ENCODE assay signal across 8 cellular contexts in the genomic region with DNA sequence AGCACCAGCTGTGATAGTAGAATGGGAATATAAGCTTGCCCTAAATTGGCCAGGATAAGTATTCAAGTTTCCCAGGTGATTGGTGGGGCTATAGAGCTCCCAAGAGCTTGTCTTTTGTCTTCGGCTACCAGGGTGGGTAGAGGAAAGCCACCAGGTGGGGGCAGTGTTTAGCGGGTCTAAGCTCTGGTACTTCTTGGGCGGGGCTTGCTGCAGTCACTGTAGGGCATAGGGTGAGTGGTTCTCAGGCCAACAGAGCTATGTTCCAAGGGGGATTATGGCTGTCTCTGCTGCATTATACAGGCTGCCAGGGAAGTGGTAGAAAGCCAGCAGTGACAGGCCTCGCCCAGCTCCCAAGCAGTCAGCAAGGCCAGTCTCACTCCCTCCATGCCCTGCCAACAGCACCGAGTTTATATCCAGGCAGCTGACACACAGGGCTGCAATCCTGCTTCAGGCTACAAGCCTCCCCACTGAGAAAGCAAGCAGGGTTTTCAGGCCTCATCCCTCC.
A peak's percentile ranks its signal among the peaks of the same experiment; 100 is the strongest.
DNase-seq lines count a peak whose midpoint lies in the region; ATAC-seq lines count a peak whose summit lies in the region.

No MANE protein-coding gene starts in this region.

- ATAC-seq in GM19438 (IDR thresholded peaks at IDR 0.05; ENCODE audit: low read depth, unreplicated experiment): peak; percentile 90

- DNase-seq in D341Med (ENCODE audit: low spot score) (peak; percentile 75), HT1080 (ENCODE audit: low read depth) (peak; percentile 74), SW 1271 (lab: John Stamatoyannopoulos, UW) (peak; percentile 15 to 34), amygdala (lab: John Stamatoyannopoulos, UW) (peak in 38 of 56 donors; percentile 2 to 68 (median 28)), iPS DF 4.7 (ENCODE audit: extremely low read depth, low spot score) (peak; percentile 82), NCI-H345 treated with DMSO at 0.1 percent for 48 hours (lab: John Stamatoyannopoulos, UW; ENCODE audit: unreplicated experiment) (no peak)
- peak; percentile 8 to 49 for DNase-seq in stimulated activated CD4-positive, alpha-beta T cell treated with anti-CD3 and anti-CD28 coated beads, Interleukin-1b, Interleukin-23, amount 100 ng/mL, for 1 hour (ENCODE audit: low read depth in 2 of 2)
